8 cellular contexts compared by ENCODE assay signal in genomic region chr11:66510990-66511339, GRCh38. TPM values are rescaled to one million over a fixed set of nuclear protein-coding genes. Genes with fewer than 3 reads are reported as not detected.
DNase-seq lines count a peak whose midpoint lies in the region; ATAC-seq and TF ChIP-seq lines count a peak whose summit lies in the region.

No MANE protein-coding gene starts in this region.

- ATAC-seq in HG03571 (IDR thresholded peaks at IDR 0.05; ENCODE audit: unreplicated experiment), result no peak
- ATAC-seq in GM18907 (IDR thresholded peaks at IDR 0.05; ENCODE audit: unreplicated experiment), result no peak

- no peak for TF ChIP-seq CTCF in foreskin fibroblast (IDR thresholded peaks at IDR 0.05; ENCODE audit: low read depth, low read length)
- TF ChIP-seq CTCF in retinal pigment epithelial cell (conservative IDR thresholded peaks at IDR 0.05; ENCODE audit: low read depth, low read length), result no peak

- H3K9me3 ChIP-seq in SK-N-MC (ENCODE audit: low read depth, low read length), result no peaks in the 10 kb centered on the region

- peaks cover 4% of the 10 kb centered on the region; the same call in 1 of the 2 replicates for H3K36me3 ChIP-seq in SK-N-MC (ENCODE audit: insufficient read depth, low read length)

- no peak for DNase-seq in SK-N-MC (ENCODE audit: low read depth, low spot score)
- DNase-seq in foreskin fibroblast, result no peak
- DNase-seq in retinal pigment epithelial cell (ENCODE audit: low read depth), result no peak
- no peak for DNase-seq in A172 (ENCODE audit: low spot score)
- DNase-seq in activated CD8-positive, alpha-beta memory T cell treated with anti-CD3 and anti-CD28 coated beads for 24 hours, result no peak

- H3K9ac ChIP-seq in SK-N-MC (ENCODE audit: insufficient read length), result peak overlapping the region; percentile 63

- no peak overlapping the region for H3K27ac ChIP-seq in SK-N-MC

- H3K4me3 ChIP-seq in GM08714 (ENCODE audit: low read length) (peak overlapping the region; percentile 86), SK-N-MC (peak overlapping the region; percentile 81), foreskin fibroblast (ENCODE audit: low read depth in 1 of 2, low read length in 2 of 2) (peak overlapping the region; percentile 64 to 98), retinal pigment epithelial cell (ENCODE audit: low read length) (peak overlapping the region; percentile 99)

RNA-seq across cellular contexts. Expression of gene BBS1, which starts 0.5 kb away (rescaled TPM):
- total RNA-seq in A172 (2014; rRNA removed; shearing (Covaris generic)), result 14.7 and 22.0 TPM in 2 replicates

RNA-seq across cellular contexts. Expression of gene DPP3, which starts 30.7 kb away (rescaled TPM):
- total RNA-seq in A172 (2014; rRNA removed; shearing (Covaris generic)), result 76.7 and 79.7 TPM in 2 replicates

RNA-seq across cellular contexts. Expression of gene ZDHHC24, which starts 34.9 kb away (rescaled TPM):
- 17.4 and 21.5 TPM in 2 replicates for total RNA-seq in A172 (2014; rRNA removed; shearing (Covaris generic))

RNA-seq across cellular contexts. Expression of gene ACTN3, which starts 35.7 kb away (rescaled TPM):
- 11.2 TPM in 1 of 2 replicates, not detected in the other for total RNA-seq in A172 (2014; rRNA removed; shearing (Covaris generic))

RNA-seq across cellular contexts. Expression of gene PELI3, which starts 44.3 kb away (rescaled TPM):
- total RNA-seq in A172 (2014; rRNA removed; shearing (Covaris generic)), result 13.3 and 16.1 TPM in 2 replicates
